ENCODE assay signal across 11 cellular contexts in genomic region chr11:82734120-82734479, GRCh38. TPM values are rescaled to one million over a fixed set of nuclear protein-coding genes. Genes with fewer than 3 reads are reported as not detected.
DNase-seq lines count a peak whose midpoint lies in the region; ATAC-seq and TF ChIP-seq lines count a peak whose summit lies in the region.
"Had no signal": no experiment of that assay in that cellular context is flagged by ENCODE, and none has a peak within 500 bp of the region (broad histone marks: within the 10 kb centered on the region; RNA-seq: fewer than 3 reads in every experiment).

No MANE protein-coding gene starts in this region.

- H3K27ac ChIP-seq in caudate nucleus (ENCODE audit: low read depth, low read length) (peak overlapping the region; percentile 88), muscle layer of duodenum (ENCODE audit: low read length) (no peak overlapping the region), transverse colon (peak overlapping the region in 2 of 4 donors; percentile 32 to 57)
- H3K27ac ChIP-seq: C4-2B had no signal

- in situ Hi-C loops in transverse colon (cut with MboI; ENCODE audit: low pct_ligation_motif_present in 1 of 4, low pct_unique_long_range_greater_than_20kb in 1 of 4, low sequenced_read_pairs in 3 of 4): no loop called here

- peaks cover 1% of the 10 kb centered on the region for H3K9me3 Mint-ChIP-seq in activated naive CD4-positive, alpha-beta T cell treated with anti-CD3 and anti-CD28 coated beads, Interleukin-2, amount 10 ng/mL, durations not matched to agents 7 days and 5 days
- H3K9me3 Mint-ChIP-seq in activated naive CD4-positive, alpha-beta T cell treated with anti-CD3 and anti-CD28 coated beads, Interleukin-2, amount 50 U/mL, for 72 hours: no peaks in the 10 kb centered on the region
- H3K9me3 Mint-ChIP-seq: dendritic cell treated with granulocyte-macrophage colony-stimulating factor and Interleukin-4, amounts not matched to agents 40 ng/mL and 50 ng/mL, for 4 days had no signal

- peaks cover 68% of the 10 kb centered on the region for H3K27me3 Mint-ChIP-seq in activated naive CD4-positive, alpha-beta T cell treated with anti-CD3 and anti-CD28 coated beads, Interleukin-2, amount 10 ng/mL, durations not matched to agents 7 days and 5 days

- whole genome bisulfite sequencing in transverse colon (ENCODE audit: low coverage in 1 of 2), 2 donors: 59 to 76% methylated on average over 3 to 9 of the region's 9 CpGs

- no peak for ATAC-seq in activated naive CD4-positive, alpha-beta T cell treated with anti-CD3 and anti-CD28 coated beads, Interleukin-2, amount 50 U/mL, for 72 hours

- TF ChIP-seq EP300 in transverse colon (IDR thresholded peaks at IDR 0.05; ENCODE audit: low read depth): no peak

- H3K36me3 ChIP-seq in muscle layer of duodenum (ENCODE audit: control insufficient read depth in 1 of 2, insufficient read depth in 2 of 2, low read length in 2 of 2) (no peaks in the 10 kb centered on the region), transverse colon (no peaks in the 10 kb centered on the region)

- peak overlapping the region; percentile 66 for H3K4me3 Mint-ChIP-seq in activated naive CD4-positive, alpha-beta T cell treated with anti-CD3 and anti-CD28 coated beads, Interleukin-2, amount 10 ng/mL, durations not matched to agents 7 days and 5 days

- H3K9me3 ChIP-seq in muscle layer of duodenum (ENCODE audit: control insufficient read depth in 1 of 2, low read length in 2 of 2) (no peaks in the 10 kb centered on the region), transverse colon (no peaks in the 10 kb centered on the region)

- no peak for TF ChIP-seq POLR2A in transverse colon (IDR thresholded peaks at IDR 0.05)

- peaks cover 10% of the 10 kb centered on the region for H3K4me1 Mint-ChIP-seq in activated naive CD4-positive, alpha-beta T cell treated with anti-CD3 and anti-CD28 coated beads, Interleukin-2, amount 10 ng/mL, durations not matched to agents 7 days and 5 days

- no peaks in the 10 kb centered on the region for H3K36me3 Mint-ChIP-seq in activated naive CD4-positive, alpha-beta T cell treated with anti-CD3 and anti-CD28 coated beads, Interleukin-2, amount 10 ng/mL, durations not matched to agents 7 days and 5 days
- H3K36me3 Mint-ChIP-seq in activated naive CD4-positive, alpha-beta T cell treated with anti-CD3 and anti-CD28 coated beads, Interleukin-2, amount 50 U/mL, for 72 hours: peaks cover 0 to 13% of the 10 kb centered on the region in 2 donors

- H3K4me3 ChIP-seq in muscle layer of duodenum (ENCODE audit: low read depth in 1 of 2, low read length in 2 of 2) (peak overlapping the region; percentile 51 to 72), transverse colon (peak overlapping the region in 3 of 4 donors; percentile 42 to 60 (median 56))

- CTCF ChIA-PET in activated naive CD4-positive, alpha-beta T cell treated with anti-CD3 and anti-CD28 coated beads, Interleukin-2, amount 10 ng/mL, durations not matched to agents 7 days and 5 days (lab: Charles Lee): interaction anchor here (0.9 to 1.7 kb wide), 4 partner anchors 11 to 129 kb away, joined by 3 to 10 read pairs (median 6); no protein-coding TSS in a partner anchor

- H3K27ac Mint-ChIP-seq in activated naive CD4-positive, alpha-beta T cell treated with anti-CD3 and anti-CD28 coated beads, Interleukin-2, amount 10 ng/mL, durations not matched to agents 7 days and 5 days: no peak overlapping the region
- H3K27ac Mint-ChIP-seq in activated naive CD4-positive, alpha-beta T cell treated with anti-CD3 and anti-CD28 coated beads, Interleukin-2, amount 50 U/mL, for 72 hours: no peak overlapping the region
- H3K27ac Mint-ChIP-seq: dendritic cell treated with granulocyte-macrophage colony-stimulating factor and Interleukin-4, amounts not matched to agents 40 ng/mL and 50 ng/mL, for 4 days had no signal

- intact Hi-C loops in transverse colon (cut with DNase I; ENCODE audit: low total_unique reads): no loop called here

- no peak for TF ChIP-seq CTCF in transverse colon (IDR thresholded peaks at IDR 0.05)

- DNase-seq in activated naive CD4-positive, alpha-beta T cell treated with anti-CD3 and anti-CD28 coated beads, Interleukin-2, amount 10 ng/mL, durations not matched to agents 7 days and 5 days: no peak
- no peak for DNase-seq in activated naive CD4-positive, alpha-beta T cell treated with anti-CD3 and anti-CD28 coated beads, Interleukin-2, amount 50 U/mL, for 72 hours (ENCODE audit: low spot score in 2 of 2)
- DNase-seq in caudate nucleus (lab: John Stamatoyannopoulos, UW) (no peak), transverse colon (no peak), NCI-H2029 (lab: John Stamatoyannopoulos, UW) (no peak), EL (no peak)
- no peak for DNase-seq in stimulated activated CD4-positive, alpha-beta T cell treated with anti-CD3 and anti-CD28 coated beads, Interleukin-2, amount 100 ng/mL, for 48 hours

- H3K4me1 ChIP-seq in muscle layer of duodenum (ENCODE audit: control insufficient read depth in 1 of 2, insufficient read depth in 2 of 2, low read length in 2 of 2) (peaks cover 0 to 8% of the 10 kb centered on the region in 2 donors), transverse colon (peaks cover 0 to 10% (median 7%) of the 10 kb centered on the region in 4 donors)

- H3K27me3 ChIP-seq in muscle layer of duodenum (ENCODE audit: low read depth, low read length): peaks cover 17% of the 10 kb centered on the region
- H3K27me3 ChIP-seq in transverse colon: peaks cover 70% of the 10 kb centered on the region

RNA-seq across cellular contexts. Expression of gene FAM181B, which starts 0.4 kb away (rescaled TPM):
- total RNA-seq in activated naive CD4-positive, alpha-beta T cell treated with anti-CD3 and anti-CD28 coated beads, Interleukin-2, amount 50 U/mL, for 72 hours: not detected
- total RNA-seq in transverse colon: under 1 TPM in 2 of 4 donors, not detected in 2; 0.55 to 0.64 TPM
- total RNA-seq: myocyte had no signal
